In genomic region chr9:81069923-81070322, GRCh38 we compare ENCODE assay signal across 24 cellular contexts.
"Had no signal": no experiment of that assay in that cellular context is flagged by ENCODE, and none has a peak within 500 bp of the region (broad histone marks: within the 10 kb centered on the region; RNA-seq: fewer than 3 reads in every experiment).

No MANE protein-coding gene starts in this region.

- H3K36me3 ChIP-seq: gastrocnemius medialis, upper lobe of left lung had no signal

- DNase-seq: activated CD4-positive, alpha-beta T cell treated with anti-CD3 and anti-CD28 coated beads, Interleukin-2, amount 50 U/mL, for 4 hours; activated CD8-positive, alpha-beta memory T cell treated with anti-CD3 and anti-CD28 coated beads, Interleukin-2, amount 50 U/mL, for 48 hours; activated naive CD4-positive, alpha-beta T cell treated with Interleukin-2 at 50 U/mL for 16 hours; activated naive CD8-positive, alpha-beta T cell treated with anti-CD3 and anti-CD28 coated beads, Interleukin-2, amount 10 ng/mL, durations not matched to agents 7 days and 5 days; activated T-cell treated with anti-CD3 and anti-CD28 coated beads, Interleukin-2, amount 50 U/mL, for 4 hours; amygdala; central memory CD4-positive, alpha-beta T cell; effector memory CD4-positive, alpha-beta T cell; gastrocnemius medialis; hippocampal formation; islet precursor cell; left cardiac atrium; nucleus accumbens; right cardiac atrium; stimulated activated CD4-positive, alpha-beta T cell treated with anti-CD3 and anti-CD28 coated beads, Interleukin-12 subunit alpha, Interleukin-12 subunit beta, amount 100 ng/mL, for 4 hours; stimulated activated CD4-positive, alpha-beta T cell treated with anti-CD3 and anti-CD28 coated beads, Interleukin-4, amount 100 ng/mL, for 4 hours; stimulated activated naive CD8-positive, alpha-beta T cell treated with anti-CD3 and anti-CD28 coated beads, Interleukin-15, Interleukin-2, amounts not matched to agents 100 U/mL and 50 U/mL, for 24 hours; T-helper 9 cell; upper lobe of left lung had no signal

- FAIRE-seq: colon, endothelial cell of umbilical vein had no signal

- H3K9ac ChIP-seq: parathyroid adenoma had no signal

- H3K27ac ChIP-seq: gastrocnemius medialis, parathyroid adenoma, upper lobe of left lung had no signal

- H3K9me3 ChIP-seq: gastrocnemius medialis, upper lobe of left lung had no signal

- H3K4me1 ChIP-seq: gastrocnemius medialis, parathyroid adenoma, upper lobe of left lung had no signal

- ATAC-seq: activated T-cell treated with anti-CD3 and anti-CD28 coated beads, Interleukin-2, amount 50 U/mL, for 4 hours; esophagus mucosa; gastrocnemius medialis; left cardiac atrium; right cardiac atrium; stimulated activated naive CD8-positive, alpha-beta T cell treated with anti-CD3 and anti-CD28 coated beads, Interleukin-15, Interleukin-2, amounts not matched to agents 100 U/mL and 50 U/mL, for 24 hours; WTC11 had no signal

- H3K4me3 ChIP-seq: gastrocnemius medialis, upper lobe of left lung had no signal

- H3K27me3 ChIP-seq: gastrocnemius medialis, upper lobe of left lung had no signal

- H2AFZ ChIP-seq: parathyroid adenoma had no signal

- H3K79me2 ChIP-seq: parathyroid adenoma had no signal
